In genomic region chr12:43776498-43776897, GRCh38 we compare ENCODE assay signal across 8 cellular contexts. TPM values are rescaled to one million over a fixed set of nuclear protein-coding genes. Genes with fewer than 3 reads are reported as not detected.
DNase-seq lines count a peak whose midpoint lies in the region; TF ChIP-seq lines count a peak whose summit lies in the region.

No MANE protein-coding gene starts in this region.

- H3K27ac ChIP-seq in A673 (ENCODE audit: low read depth, low read length, poor library complexity, severe bottlenecking), result no peak overlapping the region
- H3K27ac ChIP-seq in parathyroid adenoma, result no peak overlapping the region

- peaks cover 11% of the 10 kb centered on the region for H3K36me3 ChIP-seq in A673 (ENCODE audit: insufficient read depth, low read length, poor library complexity, severe bottlenecking)
- H3K36me3 ChIP-seq in parathyroid adenoma (ENCODE audit: control insufficient read depth, insufficient read depth, low read length), result no peaks in the 10 kb centered on the region
- H3K36me3 ChIP-seq in MG63, result peaks cover 20% of the 10 kb centered on the region

- H2AFZ ChIP-seq in parathyroid adenoma, result no peak overlapping the region

- H3K4me1 ChIP-seq in A673 (ENCODE audit: insufficient read depth, low read length, poor library complexity, severe bottlenecking), result no peaks in the 10 kb centered on the region
- no peaks in the 10 kb centered on the region for H3K4me1 ChIP-seq in parathyroid adenoma

- H3K4me3 ChIP-seq in A673 (ENCODE audit: low read depth, low read length, poor library complexity, severe bottlenecking), result no peak overlapping the region
- H3K4me3 ChIP-seq in parathyroid adenoma (ENCODE audit: low read depth, low read length), result no peak overlapping the region
- H3K4me3 ChIP-seq in MG63, result no peak overlapping the region

- intact Hi-C loops in A673 (cut with micrococcal nuclease; ENCODE audit: unreplicated experiment), result loop anchor here (2.0 kb wide), 1 partner anchor 106 kb away; no protein-coding TSS in a partner anchor

- H3K27me3 ChIP-seq in A673 (replicated peaks; ENCODE audit: insufficient read depth, low read depth, low read length, poor library complexity) (no peaks in the 10 kb centered on the region), parathyroid adenoma (ENCODE audit: control insufficient read depth, insufficient read depth, low read length) (no peaks in the 10 kb centered on the region), MG63 (no peaks in the 10 kb centered on the region)

- H3K79me2 ChIP-seq in parathyroid adenoma, result no peaks in the 10 kb centered on the region

- BruUV-seq in A673 (replicated peaks; lab: Mats Ljungman, UMichigan), result no TSS peak

- DNase-seq in A673 (ENCODE audit: low spot score) (peak; percentile 61), GM03348 (ENCODE audit: low spot score) (peak; percentile 19), NCI-H1105 (lab: John Stamatoyannopoulos, UW) (peak; percentile 4), DMS79 (lab: John Stamatoyannopoulos, UW) (no peak), MG63 (no peak)
- DNase-seq in central memory CD4-positive, alpha-beta T cell, result peak; percentile 12
- no peak for DNase-seq in stimulated activated CD4-positive, alpha-beta T cell treated with anti-CD3 and anti-CD28 coated beads, Interleukin-15, amount 100 ng/mL, for 24 hours

- CTCF ChIA-PET in A673 (lab: Charles Lee), result interaction anchor here (1.0 kb wide), 1 partner anchor 106 kb away, joined by 11 read pairs; no protein-coding TSS in a partner anchor

- POLR2A ChIA-PET in A673 (lab: Charles Lee; ENCODE audit: low non-redundant PET), result no interaction called here

- H3K9me3 ChIP-seq in A673 (ENCODE audit: low read depth, low read length, poor library complexity, severe bottlenecking) (no peaks in the 10 kb centered on the region), parathyroid adenoma (ENCODE audit: control insufficient read depth, low read length) (no peaks in the 10 kb centered on the region), MG63 (no peaks in the 10 kb centered on the region)

- H3K4me2 ChIP-seq in parathyroid adenoma (ENCODE audit: low read length), result no peak overlapping the region

- TF ChIP-seq CTCF in A673 (conservative IDR thresholded peaks at IDR 0.05; ENCODE audit: low read depth, low read length), result peak; percentile 67
- peak; percentile 33 for TF ChIP-seq CTCF in parathyroid adenoma (IDR thresholded peaks at IDR 0.05)

- H3K9ac ChIP-seq in parathyroid adenoma, result no peak overlapping the region

RNA-seq across cellular contexts. Expression of gene IRAK4, which starts 17.7 kb away (rescaled TPM):
- total RNA-seq in A673 (2021), result 9.0 and 11.3 TPM in 2 replicates
- 13.6 and 25.9 TPM in 2 replicates for total RNA-seq in MG63 (2014; rRNA removed; shearing (Covaris generic); ENCODE audit: low replicate concordance)

RNA-seq across cellular contexts. Expression of gene PUS7L, which starts 17.9 kb away (rescaled TPM):
- 16.2 TPM in 2 replicates for total RNA-seq in A673 (2021)
- 19.1 and 24.3 TPM in 2 replicates for total RNA-seq in MG63 (2014; rRNA removed; shearing (Covaris generic); ENCODE audit: low replicate concordance)

RNA-seq across cellular contexts. Expression of gene TWF1, which starts 29.6 kb away (rescaled TPM):
- 95.0 and 107 TPM in 2 replicates for total RNA-seq in A673 (2021)
- 160 and 297 TPM in 2 replicates for total RNA-seq in MG63 (2014; rRNA removed; shearing (Covaris generic); ENCODE audit: low replicate concordance)

RNA-seq across cellular contexts. Expression of gene TMEM117, which starts 59.4 kb away (rescaled TPM):
- 5.9 and 8.5 TPM in 2 replicates for total RNA-seq in A673 (2021)
- 4.3 and 12.0 TPM in 2 replicates for total RNA-seq in MG63 (2014; rRNA removed; shearing (Covaris generic); ENCODE audit: low replicate concordance)

Comparison
In these comparisons a context has a peak if more than half of its experiments do, and no peak if none do; other contexts are left out.
1. DNase-seq: peak in A673 (single experiment), GM03348 (single experiment), NCI-H1105 (single experiment) and central memory CD4-positive, alpha-beta T cell (single experiment); none in DMS79 (single experiment), stimulated activated CD4-positive, alpha-beta T cell treated with anti-CD3 and anti-CD28 coated beads, Interleukin-15, amount 100 ng/mL, for 24 hours (single experiment) and MG63 (single experiment).